ENCODE assay signal across 8 cellular contexts in the genomic region with DNA sequence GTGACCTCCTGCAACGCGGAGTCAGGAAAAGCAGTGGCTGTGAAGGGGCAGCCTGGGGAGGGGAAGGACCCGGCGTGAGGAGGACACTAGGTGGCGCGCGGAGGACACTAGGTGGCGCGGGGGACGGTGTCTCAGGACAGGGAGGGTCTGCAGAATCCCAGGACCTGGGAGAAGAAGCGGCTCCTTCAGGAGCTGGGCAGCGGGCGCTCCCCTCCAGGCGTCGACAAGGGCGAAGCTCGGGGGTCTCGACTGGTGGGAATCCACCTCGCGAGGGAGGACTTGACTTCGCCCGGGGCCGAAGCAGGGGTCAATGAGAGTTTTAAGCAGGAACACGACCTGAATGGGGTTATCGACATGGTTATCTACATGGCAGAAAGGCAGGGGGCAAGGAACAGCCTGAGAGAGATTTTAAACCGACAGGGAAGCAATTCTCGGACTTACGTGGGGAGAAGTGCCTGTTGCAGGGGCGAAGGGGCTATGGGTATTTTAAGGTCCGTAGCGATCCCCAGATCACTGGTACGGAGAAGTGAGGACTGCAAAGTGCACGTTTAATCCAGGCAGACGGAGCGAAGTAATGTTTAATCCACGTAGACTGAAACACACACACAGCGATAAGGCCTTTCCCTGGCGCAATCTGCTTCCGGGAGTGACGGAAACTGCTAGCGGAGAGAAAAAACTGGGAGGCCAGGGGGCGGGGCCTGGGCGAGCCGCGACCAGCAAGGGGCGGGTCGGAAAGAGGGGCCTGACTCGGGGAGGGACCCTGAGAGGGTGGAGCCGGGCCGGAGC. TPM values are rescaled to one million over a fixed set of nuclear protein-coding genes. Genes with fewer than 3 reads are reported as not detected.
DNase-seq lines count a peak whose midpoint lies in the region; ATAC-seq and TF ChIP-seq lines count a peak whose summit lies in the region.

Gene ZNF616 (minus strand): TSS at position 648 of the 786 bp plus-strand sequence. CDS start 9,426 bp downstream, outside the sequence.

- TF ChIP-seq CTCF in kidney epithelial cell (IDR thresholded peaks at IDR 0.05; ENCODE audit: insufficient read depth, low read length, poor library complexity, severe bottlenecking) = peak; percentile 83

- ATAC-seq in GM19025 (IDR thresholded peaks at IDR 0.05; ENCODE audit: low read depth, unreplicated experiment) (peak; percentile 98), HG03378 (IDR thresholded peaks at IDR 0.05; ENCODE audit: unreplicated experiment) (peak; percentile 55)

- H3K27me3 ChIP-seq in kidney epithelial cell (ENCODE audit: control insufficient read depth, insufficient read depth, low read length) = no peaks in the 10 kb centered on the region

- DNase-seq in Ammon's horn (ENCODE audit: low spot score) = peak; percentile 98
- DNase-seq in NCI-H446 treated with DMSO at 0.1 percent for 48 hours (lab: John Stamatoyannopoulos, UW) = peak; percentile 67
- DNase-seq in activated CD4-positive, alpha-beta T cell treated with anti-CD3 and anti-CD28 coated beads for 24 hours (ENCODE audit: low read depth in 2 of 2) = peak; percentile 94 to 98
- DNase-seq in cerebellum (ENCODE audit: low spot score) = peak; percentile 99
- peak; percentile 43 for DNase-seq in kidney epithelial cell (ENCODE audit: low read depth)
- peak; percentile 97 for DNase-seq in stimulated activated CD4-positive, alpha-beta T cell treated with anti-CD3 and anti-CD28 coated beads, Interleukin-15, amount 100 ng/mL, for 24 hours

- no peaks in the 10 kb centered on the region for H3K36me3 ChIP-seq in kidney epithelial cell (ENCODE audit: control insufficient read depth, insufficient read depth, low read length)

- peak within 1 kb of the TSS; percentile 77 for H3K4me3 ChIP-seq in kidney epithelial cell (ENCODE audit: low read depth, low read length)

RNA-seq across cellular contexts. Expression of gene ZNF616, which starts in this region (rescaled TPM):
- total RNA-seq in cerebellum (27.1 TPM), kidney epithelial cell (4.6 and 12.9 TPM in 2 replicates)

Comparison
In these comparisons a context has a peak if more than half of its experiments do, and no peak if none do; other contexts are left out.
1. Peak in every context shown above with its lines: DNase-seq, ATAC-seq and H3K4me3 ChIP-seq.
2. DNase-seq: peak in every context shown above with its lines; median percentile 99 in cerebellum; 98 in Ammon's horn; 97 in stimulated activated CD4-positive, alpha-beta T cell treated with anti-CD3 and anti-CD28 coated beads, Interleukin-15, amount 100 ng/mL, for 24 hours; 96 in activated CD4-positive, alpha-beta T cell treated with anti-CD3 and anti-CD28 coated beads for 24 hours; 67 in NCI-H446 treated with DMSO at 0.1 percent for 48 hours; 43 in kidney epithelial cell.